Comparison of ENCODE assay signal across 12 cellular contexts in genomic region chr3:29004885-29005599, GRCh38.
DNase-seq lines count a peak whose midpoint lies in the region; ATAC-seq and TF ChIP-seq lines count a peak whose summit lies in the region.
"Had no signal": no experiment of that assay in that cellular context is flagged by ENCODE, and none has a peak within 500 bp of the region (broad histone marks: within the 10 kb centered on the region; RNA-seq: fewer than 3 reads in every experiment).

No MANE protein-coding gene starts in this region.

- no peak for TF ChIP-seq CTCF in GM20000 (IDR thresholded peaks at IDR 0.05; ENCODE audit: extremely low read depth, missing control alignments)

- peak; percentile 100 for ATAC-seq in GM18519 (IDR thresholded peaks at IDR 0.05; ENCODE audit: low FRiP score, unreplicated experiment)
- peak; percentile 98 for ATAC-seq in HG02885 (IDR thresholded peaks at IDR 0.05; ENCODE audit: poor library complexity, unreplicated experiment)
- ATAC-seq in HG03520 (IDR thresholded peaks at IDR 0.05; ENCODE audit: unreplicated experiment), result peak; percentile 99

- DNase-seq in GM20000 (ENCODE audit: low spot score) (peak; percentile 50), NCI-H146 treated with DMSO at 0.1 percent for 48 hours (lab: John Stamatoyannopoulos, UW; ENCODE audit: unreplicated experiment) (no peak), LoVo (ENCODE audit: low spot score) (no peak), NCI-H2171 treated with DMSO at 0.1 percent for 48 hours (lab: John Stamatoyannopoulos, UW) (no peak), pons (ENCODE audit: low spot score) (no peak)
- DNase-seq: activated CD4-positive, alpha-beta T cell treated with anti-CD3 and anti-CD28 coated beads, Interleukin-2, amount 10 ng/mL, durations not matched to agents 24 days and 14 days; CD4-positive, alpha-beta T cell; immature natural killer cell; NCI-H1105 treated with DMSO at 0.1 percent for 48 hours had no signal
